In the genomic region with DNA sequence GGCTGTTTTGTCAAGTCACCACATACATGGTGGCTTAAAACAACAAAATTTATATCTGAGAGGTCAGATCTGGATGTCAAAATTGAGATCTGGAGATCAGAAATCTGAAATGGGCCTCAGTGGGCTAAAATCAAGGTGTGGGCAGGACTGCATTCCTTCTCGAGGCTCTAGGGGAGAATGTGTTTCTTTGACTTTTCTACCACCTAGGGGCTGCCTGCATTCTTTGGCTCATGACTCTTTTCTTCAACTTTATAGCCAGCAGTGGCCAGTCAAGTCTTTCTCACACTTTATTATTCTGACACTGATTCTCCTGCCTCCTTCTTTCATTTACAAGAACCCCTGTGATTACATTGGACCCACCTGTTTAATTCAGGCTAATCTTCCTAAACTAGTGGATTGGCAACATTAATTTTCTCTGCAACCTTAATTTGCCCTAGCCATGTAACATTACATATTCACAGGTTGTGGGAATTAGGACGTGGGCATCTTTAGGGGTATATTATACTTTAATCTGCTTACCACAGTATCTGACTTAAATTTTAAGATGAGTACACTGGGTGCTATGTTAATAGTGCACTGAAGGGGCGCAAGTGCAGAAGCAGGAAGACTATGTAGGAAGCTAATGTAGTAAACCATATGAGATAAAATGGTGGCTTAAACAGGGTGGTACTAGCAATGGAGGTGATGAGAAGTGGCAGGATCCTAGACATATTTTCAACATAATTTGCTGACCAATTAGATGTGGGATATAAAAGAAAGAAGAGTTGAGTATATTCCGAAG, we compare ENCODE assay signal across 1 cellular context.
TF ChIP-seq lines count a peak whose summit lies in the region.

No MANE protein-coding gene starts in this region.

TF ChIP-seq in WTC11, 78 proteins besides CTCF, POLR2A, EP300 and RAD21 (continued from another document):
- TF ChIP-seq, protein P1, sequence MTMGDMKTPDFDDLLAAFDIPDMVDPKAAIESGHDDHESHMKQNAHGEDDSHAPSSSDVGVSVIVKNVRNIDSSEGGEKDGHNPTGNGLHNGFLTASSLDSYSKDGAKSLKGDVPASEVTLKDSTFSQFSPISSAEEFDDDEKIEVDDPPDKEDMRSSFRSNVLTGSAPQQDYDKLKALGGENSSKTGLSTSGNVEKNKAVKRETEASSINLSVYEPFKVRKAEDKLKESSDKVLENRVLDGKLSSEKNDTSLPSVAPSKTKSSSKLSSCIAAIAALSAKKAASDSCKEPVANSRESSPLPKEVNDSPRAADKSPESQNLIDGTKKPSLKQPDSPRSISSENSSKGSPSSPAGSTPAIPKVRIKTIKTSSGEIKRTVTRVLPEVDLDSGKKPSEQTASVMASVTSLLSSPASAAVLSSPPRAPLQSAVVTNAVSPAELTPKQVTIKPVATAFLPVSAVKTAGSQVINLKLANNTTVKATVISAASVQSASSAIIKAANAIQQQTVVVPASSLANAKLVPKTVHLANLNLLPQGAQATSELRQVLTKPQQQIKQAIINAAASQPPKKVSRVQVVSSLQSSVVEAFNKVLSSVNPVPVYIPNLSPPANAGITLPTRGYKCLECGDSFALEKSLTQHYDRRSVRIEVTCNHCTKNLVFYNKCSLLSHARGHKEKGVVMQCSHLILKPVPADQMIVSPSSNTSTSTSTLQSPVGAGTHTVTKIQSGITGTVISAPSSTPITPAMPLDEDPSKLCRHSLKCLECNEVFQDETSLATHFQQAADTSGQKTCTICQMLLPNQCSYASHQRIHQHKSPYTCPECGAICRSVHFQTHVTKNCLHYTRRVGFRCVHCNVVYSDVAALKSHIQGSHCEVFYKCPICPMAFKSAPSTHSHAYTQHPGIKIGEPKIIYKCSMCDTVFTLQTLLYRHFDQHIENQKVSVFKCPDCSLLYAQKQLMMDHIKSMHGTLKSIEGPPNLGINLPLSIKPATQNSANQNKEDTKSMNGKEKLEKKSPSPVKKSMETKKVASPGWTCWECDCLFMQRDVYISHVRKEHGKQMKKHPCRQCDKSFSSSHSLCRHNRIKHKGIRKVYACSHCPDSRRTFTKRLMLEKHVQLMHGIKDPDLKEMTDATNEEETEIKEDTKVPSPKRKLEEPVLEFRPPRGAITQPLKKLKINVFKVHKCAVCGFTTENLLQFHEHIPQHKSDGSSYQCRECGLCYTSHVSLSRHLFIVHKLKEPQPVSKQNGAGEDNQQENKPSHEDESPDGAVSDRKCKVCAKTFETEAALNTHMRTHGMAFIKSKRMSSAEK (CRISPR knock-in tag; IDR thresholded peaks at IDR 0.05; ENCODE audit: borderline replicate concordance) = no peak
- no peak for TF ChIP-seq ZNF423 (CRISPR knock-in tag; IDR thresholded peaks at IDR 0.05)
- TF ChIP-seq, protein P2, sequence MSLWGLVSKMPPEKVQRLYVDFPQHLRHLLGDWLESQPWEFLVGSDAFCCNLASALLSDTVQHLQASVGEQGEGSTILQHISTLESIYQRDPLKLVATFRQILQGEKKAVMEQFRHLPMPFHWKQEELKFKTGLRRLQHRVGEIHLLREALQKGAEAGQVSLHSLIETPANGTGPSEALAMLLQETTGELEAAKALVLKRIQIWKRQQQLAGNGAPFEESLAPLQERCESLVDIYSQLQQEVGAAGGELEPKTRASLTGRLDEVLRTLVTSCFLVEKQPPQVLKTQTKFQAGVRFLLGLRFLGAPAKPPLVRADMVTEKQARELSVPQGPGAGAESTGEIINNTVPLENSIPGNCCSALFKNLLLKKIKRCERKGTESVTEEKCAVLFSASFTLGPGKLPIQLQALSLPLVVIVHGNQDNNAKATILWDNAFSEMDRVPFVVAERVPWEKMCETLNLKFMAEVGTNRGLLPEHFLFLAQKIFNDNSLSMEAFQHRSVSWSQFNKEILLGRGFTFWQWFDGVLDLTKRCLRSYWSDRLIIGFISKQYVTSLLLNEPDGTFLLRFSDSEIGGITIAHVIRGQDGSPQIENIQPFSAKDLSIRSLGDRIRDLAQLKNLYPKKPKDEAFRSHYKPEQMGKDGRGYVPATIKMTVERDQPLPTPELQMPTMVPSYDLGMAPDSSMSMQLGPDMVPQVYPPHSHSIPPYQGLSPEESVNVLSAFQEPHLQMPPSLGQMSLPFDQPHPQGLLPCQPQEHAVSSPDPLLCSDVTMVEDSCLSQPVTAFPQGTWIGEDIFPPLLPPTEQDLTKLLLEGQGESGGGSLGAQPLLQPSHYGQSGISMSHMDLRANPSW (CRISPR knock-in tag; conservative IDR thresholded peaks at IDR 0.05; ENCODE audit: low read depth) = no peak
